23 cellular contexts compared by ENCODE assay signal in the genomic region with DNA sequence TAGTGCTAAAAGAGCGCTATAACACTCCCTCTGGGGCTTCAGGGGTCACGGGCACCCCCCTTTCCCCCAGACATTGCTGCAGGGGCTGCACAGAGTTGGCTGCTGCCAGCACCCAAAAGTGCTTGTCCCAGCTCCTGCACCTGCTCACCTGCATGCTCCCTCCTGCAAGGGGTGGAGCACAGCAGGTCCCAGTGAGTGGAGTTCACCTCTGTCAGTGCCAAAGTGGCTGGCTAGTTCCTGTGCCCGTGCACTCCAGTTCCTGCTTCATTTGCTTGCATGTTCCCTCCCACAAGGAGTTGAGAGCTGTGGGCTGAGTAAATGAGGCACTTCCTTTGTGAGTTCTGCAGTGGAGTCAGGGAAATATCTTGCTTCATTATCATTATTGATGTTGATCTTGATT.
A peak's percentile ranks its signal among the peaks of the same experiment; 100 is the strongest.
DNase-seq lines count a peak whose midpoint lies in the region; ATAC-seq, FAIRE-seq and TF ChIP-seq lines count a peak whose summit lies in the region.
"Had no signal": no experiment of that assay in that cellular context is flagged by ENCODE, and none has a peak within 500 bp of the region (broad histone marks: within the 10 kb centered on the region; RNA-seq: fewer than 3 reads in every experiment).

No MANE protein-coding gene starts in this region.

- no peaks in the 10 kb centered on the region for H3K4me1 ChIP-seq in mesendoderm (ENCODE audit: control insufficient read depth, low read depth, low read length)
- H3K4me1 ChIP-seq in BE2C, result no peaks in the 10 kb centered on the region
- no peaks in the 10 kb centered on the region for H3K4me1 ChIP-seq in kidney (ENCODE audit: control insufficient read depth in 1 of 2, insufficient read depth in 1 of 2, low read depth in 1 of 2, low read length in 2 of 2)
- H3K4me1 ChIP-seq: A549, BLaER1 had no signal

- no peaks in the 10 kb centered on the region for H3K36me3 ChIP-seq in mesendoderm (ENCODE audit: control insufficient read depth, insufficient read depth, low read length)
- no peaks in the 10 kb centered on the region for H3K36me3 ChIP-seq in BE2C
- no peaks in the 10 kb centered on the region for H3K36me3 ChIP-seq in kidney (ENCODE audit: control insufficient read depth in 1 of 2, insufficient read depth in 2 of 2, low read length in 2 of 2)
- H3K36me3 ChIP-seq: BLaER1 had no signal

- H3K4me3 ChIP-seq in LNCaP clone FGC (ENCODE audit: low read depth, low read length) (no peak overlapping the region), mesendoderm (ENCODE audit: low read length) (no peak overlapping the region), BE2C (ENCODE audit: low read depth, low read length) (no peak overlapping the region), kidney (ENCODE audit: low read length in 2 of 2) (no peak overlapping the region)
- H3K4me3 ChIP-seq: A549, BLaER1 had no signal

- ATAC-seq in WTC11, result peak; percentile 32; the same call in 1 of the 2 replicates
- ATAC-seq: A549, SK-N-SH treated with all-trans-retinoic acid at 6 μM for 48 hours, T-cell had no signal

- no peak overlapping the region for H3K4me3 Mint-ChIP-seq in Calu3 (ENCODE audit: low read depth, unreplicated experiment)
- no peak overlapping the region for H3K4me3 Mint-ChIP-seq in WTC11
- H3K4me3 Mint-ChIP-seq: CD4-positive, alpha-beta memory T cell; IgD-negative memory B cell; T-cell had no signal

- H3K27me3 Mint-ChIP-seq in Calu3 (ENCODE audit: unreplicated experiment), result no peaks in the 10 kb centered on the region
- H3K27me3 Mint-ChIP-seq in WTC11 (ENCODE audit: low read depth), result no peaks in the 10 kb centered on the region; the same call in 1 of the 2 replicates
- H3K27me3 Mint-ChIP-seq: CD4-positive, alpha-beta memory T cell; IgD-negative memory B cell; T-cell had no signal

- H3K27ac Mint-ChIP-seq in Calu3 (ENCODE audit: unreplicated experiment) (no peak overlapping the region), WTC11 (no peak overlapping the region)
- H3K27ac Mint-ChIP-seq: CD4-positive, alpha-beta memory T cell; IgD-negative memory B cell; T-cell had no signal

- DNase-seq in Calu3 (peak; percentile 10), LNCaP clone FGC (ENCODE audit: low read depth) (peak; percentile 11), WTC11 (ENCODE audit: low spot score) (no peak), mesendoderm (peak; percentile 16), BE2C (no peak), NCI-H2029 (lab: John Stamatoyannopoulos, UW) (no peak), kidney (no peak)
- DNase-seq: CD4-positive, alpha-beta memory T cell; DND-41; H7; Kasumi-1; NCI-H1105; NCI-H226; NCI-H524; OCI-M1; SHP77 treated with DMSO at 0.1 percent for 48 hours; T-cell had no signal

- H3K36me3 Mint-ChIP-seq in Calu3 (ENCODE audit: insufficient read depth, unreplicated experiment), result no peaks in the 10 kb centered on the region
- H3K36me3 Mint-ChIP-seq in WTC11, result no peaks in the 10 kb centered on the region
- H3K36me3 Mint-ChIP-seq: CD4-positive, alpha-beta memory T cell; IgD-negative memory B cell; T-cell had no signal

- H4K8ac ChIP-seq in mesendoderm (ENCODE audit: low read depth, low read length), result no peak overlapping the region

- H3K4ac ChIP-seq in mesendoderm (ENCODE audit: low read depth, low read length), result no peak overlapping the region

- no CpG with 5 or more reads among the region's 3 CpGs for WGBS in mesendoderm (ENCODE audit: extremely low coverage, insufficient coverage, low lambda C conversion rate)

- FAIRE-seq in kidney (lab: Jason Lieb, UNC), result no peak
- FAIRE-seq: A549, HTR-8/SVneo had no signal

- no peak overlapping the region for H3K18ac ChIP-seq in mesendoderm (ENCODE audit: low read length)

- H3K4me1 Mint-ChIP-seq in Calu3 (ENCODE audit: low read depth, unreplicated experiment) (no peaks in the 10 kb centered on the region), WTC11 (no peaks in the 10 kb centered on the region)
- H3K4me1 Mint-ChIP-seq: CD4-positive, alpha-beta memory T cell; IgD-negative memory B cell; T-cell had no signal

- no TSS peak for BruUV-seq in Calu3 (replicated peaks; lab: Mats Ljungman, UMichigan)

- H3K56ac ChIP-seq in mesendoderm (ENCODE audit: low read length), result no peak overlapping the region

- no peak overlapping the region for H3K23ac ChIP-seq in mesendoderm (ENCODE audit: low read length)

- no peak overlapping the region for H3K4me2 ChIP-seq in mesendoderm (ENCODE audit: low read length)
- H3K4me2 ChIP-seq: A549, BLaER1 had no signal

- H3K79me1 ChIP-seq in mesendoderm (ENCODE audit: low read length), result no peaks in the 10 kb centered on the region

- no peak overlapping the region for H4K5ac ChIP-seq in mesendoderm (ENCODE audit: low read length)

- H3K9me3 ChIP-seq in BE2C (no peaks in the 10 kb centered on the region), kidney (ENCODE audit: control insufficient read depth in 1 of 2, low read length in 2 of 2) (no peaks in the 10 kb centered on the region)
- H3K9me3 ChIP-seq: A549 had no signal

- H2BK120ac ChIP-seq in mesendoderm (ENCODE audit: low read depth, low read length), result no peak overlapping the region

- no peak overlapping the region for H2AK5ac ChIP-seq in mesendoderm (ENCODE audit: low read length)

- CTCF ChIA-PET in Calu3 (lab: Charles Lee), result no interaction called here
- CTCF ChIA-PET in WTC11 (lab: Charles Lee), result interaction anchor here (0.6 kb wide), 1 partner anchor 96 kb away, joined by 3 read pairs; no protein-coding TSS in a partner anchor

- TF ChIP-seq CTCF in Calu3 (IDR thresholded peaks at IDR 0.05; ENCODE audit: unreplicated experiment), result no peak
- TF ChIP-seq CTCF in LNCaP clone FGC (IDR thresholded peaks at IDR 0.05; ENCODE audit: control insufficient read depth, extremely low read depth, insufficient read depth), result no peak
- no peak for TF ChIP-seq CTCF in WTC11 (IDR thresholded peaks at IDR 0.05)
- no peak for TF ChIP-seq CTCF in BE2C (IDR thresholded peaks at IDR 0.05; ENCODE audit: low read depth, low read length)
- TF ChIP-seq CTCF in kidney (IDR thresholded peaks at IDR 0.05; ENCODE audit: borderline replicate concordance, extremely low read depth, insufficient read depth), result no peak

- H3K27ac ChIP-seq in mesendoderm (ENCODE audit: low read depth, low read length) (no peak overlapping the region), kidney (ENCODE audit: low read depth in 2 of 2, low read length in 2 of 2) (no peak overlapping the region)
- H3K27ac ChIP-seq: A549, BLaER1, HL-60 had no signal

- intact Hi-C loops in Calu3 (cut with micrococcal nuclease; ENCODE audit: unreplicated experiment), result no loop called here
- intact Hi-C loops in kidney (cut with DNase I), result no loop called here

- H3K9ac ChIP-seq in mesendoderm (ENCODE audit: low read length) (no peak overlapping the region), kidney (ENCODE audit: low read length in 2 of 2) (no peak overlapping the region)
- H3K9ac ChIP-seq: BLaER1 had no signal

- H3K27me3 ChIP-seq in mesendoderm (ENCODE audit: insufficient read depth, low read length, poor library complexity) (no peaks in the 10 kb centered on the region), BE2C (no peaks in the 10 kb centered on the region)
- H3K27me3 ChIP-seq: BLaER1 had no signal

- H2BK15ac ChIP-seq in mesendoderm (replicated peaks; ENCODE audit: low read depth), result no peak overlapping the region

- H3K9me3 Mint-ChIP-seq in Calu3 (ENCODE audit: low read depth, unreplicated experiment) (no peaks in the 10 kb centered on the region), WTC11 (0 out of 2 replicates have a peak, but pooled peaks cover 4% of the 10 kb centered on the region)

- POLR2A ChIA-PET in WTC11 (lab: Charles Lee), result no interaction called here

- no peaks in the 10 kb centered on the region for H3K79me2 ChIP-seq in mesendoderm (ENCODE audit: control insufficient read depth, insufficient read depth, low read length)

- no peak overlapping the region for H2BK5ac ChIP-seq in mesendoderm (ENCODE audit: low read length)

TF ChIP-seq in WTC11, 78 proteins besides CTCF, POLR2A, EP300 and RAD21 (continues in another document):
- TF ChIP-seq MXD4 (CRISPR knock-in tag; IDR thresholded peaks at IDR 0.05; ENCODE audit: borderline replicate concordance), result no peak
- TF ChIP-seq, protein P1, sequence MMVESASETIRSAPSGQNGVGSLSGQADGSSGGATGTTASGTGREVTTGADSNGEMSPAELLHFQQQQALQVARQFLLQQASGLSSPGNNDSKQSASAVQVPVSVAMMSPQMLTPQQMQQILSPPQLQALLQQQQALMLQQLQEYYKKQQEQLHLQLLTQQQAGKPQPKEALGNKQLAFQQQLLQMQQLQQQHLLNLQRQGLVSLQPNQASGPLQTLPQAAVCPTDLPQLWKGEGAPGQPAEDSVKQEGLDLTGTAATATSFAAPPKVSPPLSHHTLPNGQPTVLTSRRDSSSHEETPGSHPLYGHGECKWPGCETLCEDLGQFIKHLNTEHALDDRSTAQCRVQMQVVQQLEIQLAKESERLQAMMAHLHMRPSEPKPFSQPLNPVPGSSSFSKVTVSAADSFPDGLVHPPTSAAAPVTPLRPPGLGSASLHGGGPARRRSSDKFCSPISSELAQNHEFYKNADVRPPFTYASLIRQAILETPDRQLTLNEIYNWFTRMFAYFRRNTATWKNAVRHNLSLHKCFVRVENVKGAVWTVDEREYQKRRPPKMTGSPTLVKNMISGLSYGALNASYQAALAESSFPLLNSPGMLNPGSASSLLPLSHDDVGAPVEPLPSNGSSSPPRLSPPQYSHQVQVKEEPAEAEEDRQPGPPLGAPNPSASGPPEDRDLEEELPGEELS (CRISPR knock-in tag; IDR thresholded peaks at IDR 0.05), result no peak
- TF ChIP-seq ZNF671 (CRISPR knock-in tag; IDR thresholded peaks at IDR 0.05), result no peak
- no peak for TF ChIP-seq CREM (CRISPR knock-in tag; IDR thresholded peaks at IDR 0.05)
- TF ChIP-seq, protein P2, sequence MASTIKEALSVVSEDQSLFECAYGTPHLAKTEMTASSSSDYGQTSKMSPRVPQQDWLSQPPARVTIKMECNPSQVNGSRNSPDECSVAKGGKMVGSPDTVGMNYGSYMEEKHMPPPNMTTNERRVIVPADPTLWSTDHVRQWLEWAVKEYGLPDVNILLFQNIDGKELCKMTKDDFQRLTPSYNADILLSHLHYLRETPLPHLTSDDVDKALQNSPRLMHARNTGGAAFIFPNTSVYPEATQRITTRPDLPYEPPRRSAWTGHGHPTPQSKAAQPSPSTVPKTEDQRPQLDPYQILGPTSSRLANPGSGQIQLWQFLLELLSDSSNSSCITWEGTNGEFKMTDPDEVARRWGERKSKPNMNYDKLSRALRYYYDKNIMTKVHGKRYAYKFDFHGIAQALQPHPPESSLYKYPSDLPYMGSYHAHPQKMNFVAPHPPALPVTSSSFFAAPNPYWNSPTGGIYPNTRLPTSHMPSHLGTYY (CRISPR knock-in tag; IDR thresholded peaks at IDR 0.05), result no peak
- TF ChIP-seq, protein P3, sequence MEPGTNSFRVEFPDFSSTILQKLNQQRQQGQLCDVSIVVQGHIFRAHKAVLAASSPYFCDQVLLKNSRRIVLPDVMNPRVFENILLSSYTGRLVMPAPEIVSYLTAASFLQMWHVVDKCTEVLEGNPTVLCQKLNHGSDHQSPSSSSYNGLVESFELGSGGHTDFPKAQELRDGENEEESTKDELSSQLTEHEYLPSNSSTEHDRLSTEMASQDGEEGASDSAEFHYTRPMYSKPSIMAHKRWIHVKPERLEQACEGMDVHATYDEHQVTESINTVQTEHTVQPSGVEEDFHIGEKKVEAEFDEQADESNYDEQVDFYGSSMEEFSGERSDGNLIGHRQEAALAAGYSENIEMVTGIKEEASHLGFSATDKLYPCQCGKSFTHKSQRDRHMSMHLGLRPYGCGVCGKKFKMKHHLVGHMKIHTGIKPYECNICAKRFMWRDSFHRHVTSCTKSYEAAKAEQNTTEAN (CRISPR knock-in tag; IDR thresholded peaks at IDR 0.05), result no peak

Comparison
In these comparisons a context has a peak if more than half of its experiments do, and no peak if none do; other contexts are left out.
1. DNase-seq: peak in Calu3 (single experiment), LNCaP clone FGC (single experiment) and mesendoderm (single experiment); none in WTC11 (single experiment), BE2C (single experiment), NCI-H2029 (single experiment) and kidney (single experiment).